9 cellular contexts compared by ENCODE assay signal in genomic region chr1:33349778-33350610, GRCh38. TPM values are rescaled to one million over a fixed set of nuclear protein-coding genes. Genes with fewer than 3 reads are reported as not detected.
A peak's percentile ranks its signal among the peaks of the same experiment; 100 is the strongest.
DNase-seq lines count a peak whose midpoint lies in the region; ATAC-seq, FAIRE-seq and TF ChIP-seq lines count a peak whose summit lies in the region.
"Had no signal": no experiment of that assay in that cellular context is flagged by ENCODE, and none has a peak within 500 bp of the region (broad histone marks: within the 10 kb centered on the region; RNA-seq: fewer than 3 reads in every experiment).

No MANE protein-coding gene starts in this region.

- TF ChIP-seq CTCF in right lobe of liver (IDR thresholded peaks at IDR 0.05), result no peak

- peak; percentile 96 for DNase-seq in GM19239 (ENCODE audit: insufficient read length, low spot score)
- peak; percentile 60 to 92 for DNase-seq in NCI-H526 (lab: John Stamatoyannopoulos, UW)
- DNase-seq in activated CD4-positive, alpha-beta T cell treated with anti-CD3 and anti-CD28 coated beads, Interleukin-2, amount 50 U/mL, for 24 hours (ENCODE audit: low read depth in 1 of 2, low spot score in 1 of 2), result peak; percentile 60 to 66
- peak; percentile 81 for DNase-seq in dermis blood vessel endothelial cell
- peak; percentile 92 to 93 (median 93) for DNase-seq in right lobe of liver
- DNase-seq in stimulated activated CD4-positive, alpha-beta T cell treated with anti-CD3 and anti-CD28 coated beads, Interleukin-4, amount 100 ng/mL, for 24 hours, result peak; percentile 78

- H3K4me1 ChIP-seq in BLaER1 (peaks cover 72% of the 10 kb centered on the region), right lobe of liver (peaks cover 0 to 35% (median 4%) of the 10 kb centered on the region in 4 donors)

- ATAC-seq in HG03378 (IDR thresholded peaks at IDR 0.05; ENCODE audit: unreplicated experiment) (peak; percentile 54), right lobe of liver (peak; percentile 75 to 88 (median 82))

- WGBS in right lobe of liver (ENCODE audit: insufficient coverage, low coverage, low lambda C conversion rate, missing lambda C conversion rate), result 0% methylated on average over 25 of the region's 104 CpGs

- peak overlapping the region; percentile 98 for H3K4me2 ChIP-seq in BLaER1

- intact Hi-C loops in right lobe of liver (cut with DNase I), result no loop called here

- H4K20me1 ChIP-seq in BLaER1, result peaks cover 45% of the 10 kb centered on the region

- H3K27me3 ChIP-seq in BLaER1 (no peaks in the 10 kb centered on the region), right lobe of liver (no peaks in the 10 kb centered on the region)

- no peaks in the 10 kb centered on the region for H3K9me3 ChIP-seq in BLaER1
- no peaks in the 10 kb centered on the region for H3K9me3 ChIP-seq in right lobe of liver

- peak overlapping the region; percentile 98 for H3K9ac ChIP-seq in BLaER1

- peak; percentile 28 for FAIRE-seq in GM19239 (lab: Jason Lieb, UNC)
- FAIRE-seq: TTC549 had no signal

- 0 out of 2 replicates have a peak, but pooled peaks cover 11% of the 10 kb centered on the region for H3K36me3 ChIP-seq in BLaER1
- no peaks in the 10 kb centered on the region for H3K36me3 ChIP-seq in right lobe of liver

- H3K4me3 ChIP-seq in BLaER1 (peak overlapping the region; percentile 95), right lobe of liver (peak overlapping the region; percentile 61 to 90 (median 63))

- peak; percentile 86 for TF ChIP-seq POLR2A in right lobe of liver (IDR thresholded peaks at IDR 0.05)

- H3K27ac ChIP-seq in BLaER1, result peak overlapping the region; percentile 99
- H3K27ac ChIP-seq in right lobe of liver, result peak overlapping the region; percentile 73 to 97 (median 85)

RNA-seq across cellular contexts. Expression of gene A3GALT2, which starts 29.1 kb away (rescaled TPM):
- total RNA-seq in dermis blood vessel endothelial cell, result not detected in 2 replicates
- total RNA-seq in right lobe of liver, result not detected

Comparison
In these comparisons a context has a peak if more than half of its experiments do, and no peak if none do; other contexts are left out.
1. Peak in every context shown above with its lines: DNase-seq, ATAC-seq, H3K4me3 ChIP-seq and H3K27ac ChIP-seq.